19 cellular contexts compared by ENCODE assay signal in the genomic region with DNA sequence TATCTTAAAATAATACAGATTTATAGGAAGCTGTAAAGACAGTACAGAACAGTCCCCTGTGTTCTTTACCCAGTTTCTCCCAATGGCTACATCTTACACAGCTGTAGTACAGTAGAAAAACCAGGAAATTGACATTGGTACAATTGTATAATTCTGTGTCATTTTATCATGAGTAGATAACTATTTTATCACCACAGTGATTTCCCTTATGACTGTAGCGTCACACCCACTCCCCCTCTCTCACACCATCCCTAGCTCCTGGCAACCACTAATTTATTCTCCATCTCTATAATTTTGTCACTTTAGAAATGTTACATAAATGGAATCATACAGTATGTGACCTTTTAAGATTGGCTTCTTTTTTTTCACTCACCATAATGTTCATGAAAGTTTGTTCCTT. TPM values are rescaled to one million over a fixed set of nuclear protein-coding genes. Genes with fewer than 3 reads are reported as not detected.
DNase-seq lines count a peak whose midpoint lies in the region; ATAC-seq lines count a peak whose summit lies in the region.
"Had no signal": no experiment of that assay in that cellular context is flagged by ENCODE, and none has a peak within 500 bp of the region (broad histone marks: within the 10 kb centered on the region; RNA-seq: fewer than 3 reads in every experiment).

No MANE protein-coding gene starts in this region.

- no peak overlapping the region for H3K4me3 Mint-ChIP-seq in activated CD8-positive, alpha-beta memory T cell treated with anti-CD3 and anti-CD28 coated beads, Interleukin-2, amount 10 ng/mL, durations not matched to agents 7 days and 5 days
- H3K4me3 Mint-ChIP-seq in CD4-positive, CD25-positive, alpha-beta regulatory T cell: no peak overlapping the region
- no peak overlapping the region for H3K4me3 Mint-ChIP-seq in activated T-helper 17 cell treated with anti-CD3 and anti-CD28 coated beads, Interleukin-2, amount 50 U/mL, for 72 hours
- H3K4me3 Mint-ChIP-seq in stimulated activated effector memory CD8-positive, alpha-beta T cell treated with anti-CD3 and anti-CD28 coated beads, Interleukin-12 subunit alpha, Interleukin-12 subunit beta, amount 100 ng/mL, for 72 hours: no peak overlapping the region
- H3K4me3 Mint-ChIP-seq: B cell, CD14-positive monocyte had no signal

- no peaks in the 10 kb centered on the region for H3K9me3 Mint-ChIP-seq in activated CD8-positive, alpha-beta memory T cell treated with anti-CD3 and anti-CD28 coated beads, Interleukin-2, amount 10 ng/mL, durations not matched to agents 7 days and 5 days (ENCODE audit: low read depth)
- no peaks in the 10 kb centered on the region for H3K9me3 Mint-ChIP-seq in CD4-positive, CD25-positive, alpha-beta regulatory T cell
- no peaks in the 10 kb centered on the region for H3K9me3 Mint-ChIP-seq in activated T-helper 17 cell treated with anti-CD3 and anti-CD28 coated beads, Interleukin-2, amount 50 U/mL, for 72 hours
- H3K9me3 Mint-ChIP-seq in stimulated activated effector memory CD8-positive, alpha-beta T cell treated with anti-CD3 and anti-CD28 coated beads, Interleukin-12 subunit alpha, Interleukin-12 subunit beta, amount 100 ng/mL, for 72 hours: no peaks in the 10 kb centered on the region
- H3K9me3 Mint-ChIP-seq: CD14-positive monocyte had no signal

- no peak for DNase-seq in activated CD8-positive, alpha-beta memory T cell treated with anti-CD3 and anti-CD28 coated beads, Interleukin-2, amount 10 ng/mL, durations not matched to agents 7 days and 5 days
- DNase-seq in activated CD8-positive, alpha-beta memory T cell treated with anti-CD3 and anti-CD28 coated beads, Interleukin-2, amount 50 U/mL, for 4 hours: no peak
- no peak for DNase-seq in CD4-positive, CD25-positive, alpha-beta regulatory T cell
- DNase-seq in stimulated activated effector memory CD8-positive, alpha-beta T cell treated with anti-CD3 and anti-CD28 coated beads, Interleukin-12 subunit alpha, Interleukin-12 subunit beta, amount 100 ng/mL, for 72 hours (ENCODE audit: low spot score in 2 of 2): no peak
- DNase-seq in right cardiac atrium: no peak
- DNase-seq: GF-D8, MM.1S, NCI-H1092, NCI-H1436, NCI-H187 treated with DMSO at 0.1 percent for 48 hours, NCI-H2107, NCI-H446 treated with DMSO at 0.1 percent for 48 hours, NCI-H526 treated with DMSO at 0.1 percent for 48 hours, Right ventricle myocardium superior had no signal

- H3K27ac ChIP-seq in CD4-positive, CD25-positive, alpha-beta regulatory T cell (ENCODE audit: insufficient read depth, low read length, poor library complexity, severe bottlenecking): no peak overlapping the region
- H3K27ac ChIP-seq in right cardiac atrium (ENCODE audit: low read length): no peak overlapping the region

- no peak overlapping the region for H3K4me3 ChIP-seq in CD4-positive, CD25-positive, alpha-beta regulatory T cell (ENCODE audit: low read depth, low read length)
- H3K4me3 ChIP-seq in right cardiac atrium (ENCODE audit: low read length): no peak overlapping the region
- H3K4me3 ChIP-seq: K562 had no signal

- H3K36me3 Mint-ChIP-seq in activated CD8-positive, alpha-beta memory T cell treated with anti-CD3 and anti-CD28 coated beads, Interleukin-2, amount 10 ng/mL, durations not matched to agents 7 days and 5 days: peaks cover 63% of the 10 kb centered on the region
- H3K36me3 Mint-ChIP-seq in CD4-positive, CD25-positive, alpha-beta regulatory T cell: peaks cover 59% of the 10 kb centered on the region
- H3K36me3 Mint-ChIP-seq in activated T-helper 17 cell treated with anti-CD3 and anti-CD28 coated beads, Interleukin-2, amount 50 U/mL, for 72 hours (ENCODE audit: low read depth): peaks cover 100% of the 10 kb centered on the region
- H3K36me3 Mint-ChIP-seq in stimulated activated effector memory CD8-positive, alpha-beta T cell treated with anti-CD3 and anti-CD28 coated beads, Interleukin-12 subunit alpha, Interleukin-12 subunit beta, amount 100 ng/mL, for 72 hours: peaks cover 100% of the 10 kb centered on the region

- H3K36me3 ChIP-seq in CD4-positive, CD25-positive, alpha-beta regulatory T cell (ENCODE audit: control insufficient read depth, insufficient read depth, low read length): peaks cover 90% of the 10 kb centered on the region

- peak; percentile 27 for ATAC-seq in activated CD8-positive, alpha-beta memory T cell treated with anti-CD3 and anti-CD28 coated beads, Interleukin-2, amount 10 ng/mL, durations not matched to agents 7 days and 5 days
- no peak for ATAC-seq in CD4-positive, CD25-positive, alpha-beta regulatory T cell (ENCODE audit: low read depth in 2 of 2)
- ATAC-seq in activated T-helper 17 cell treated with anti-CD3 and anti-CD28 coated beads, Interleukin-2, amount 50 U/mL, for 72 hours (replicated peaks): peak; percentile 51
- peak; percentile 71 for ATAC-seq in stimulated activated effector memory CD8-positive, alpha-beta T cell treated with anti-CD3 and anti-CD28 coated beads, Interleukin-12 subunit alpha, Interleukin-12 subunit beta, amount 100 ng/mL, for 72 hours
- ATAC-seq in right cardiac atrium (no peak), GM21528 (IDR thresholded peaks at IDR 0.05; ENCODE audit: low FRiP score, unreplicated experiment) (no peak)
- ATAC-seq: K562 had no signal

- CTCF ChIA-PET in activated CD8-positive, alpha-beta memory T cell treated with anti-CD3 and anti-CD28 coated beads, Interleukin-2, amount 10 ng/mL, durations not matched to agents 7 days and 5 days (lab: Charles Lee): interaction anchor here (0.6 to 2.0 kb wide), 5 partner anchors 9 to 325 kb away, joined by 3 to 4 read pairs (median 3); partner anchors contain the start of genes DHX40 and RNFT1

- H3K27ac Mint-ChIP-seq in activated CD8-positive, alpha-beta memory T cell treated with anti-CD3 and anti-CD28 coated beads, Interleukin-2, amount 10 ng/mL, durations not matched to agents 7 days and 5 days: no peak overlapping the region
- peak overlapping the region in 2 of 3 donors; percentile 16 to 58 for H3K27ac Mint-ChIP-seq in CD4-positive, CD25-positive, alpha-beta regulatory T cell
- H3K27ac Mint-ChIP-seq in activated T-helper 17 cell treated with anti-CD3 and anti-CD28 coated beads, Interleukin-2, amount 50 U/mL, for 72 hours: peak overlapping the region; percentile 17
- no peak overlapping the region for H3K27ac Mint-ChIP-seq in stimulated activated effector memory CD8-positive, alpha-beta T cell treated with anti-CD3 and anti-CD28 coated beads, Interleukin-12 subunit alpha, Interleukin-12 subunit beta, amount 100 ng/mL, for 72 hours
- H3K27ac Mint-ChIP-seq: B cell had no signal

- H3K4me1 Mint-ChIP-seq in activated CD8-positive, alpha-beta memory T cell treated with anti-CD3 and anti-CD28 coated beads, Interleukin-2, amount 10 ng/mL, durations not matched to agents 7 days and 5 days: peaks cover 24% of the 10 kb centered on the region
- H3K4me1 Mint-ChIP-seq in CD4-positive, CD25-positive, alpha-beta regulatory T cell: peaks cover 18 to 46% (median 38%) of the 10 kb centered on the region in 4 donors
- H3K4me1 Mint-ChIP-seq in activated T-helper 17 cell treated with anti-CD3 and anti-CD28 coated beads, Interleukin-2, amount 50 U/mL, for 72 hours: peaks cover 24% of the 10 kb centered on the region
- peaks cover 27% of the 10 kb centered on the region for H3K4me1 Mint-ChIP-seq in stimulated activated effector memory CD8-positive, alpha-beta T cell treated with anti-CD3 and anti-CD28 coated beads, Interleukin-12 subunit alpha, Interleukin-12 subunit beta, amount 100 ng/mL, for 72 hours

- H3K4me1 ChIP-seq in CD4-positive, CD25-positive, alpha-beta regulatory T cell (ENCODE audit: control insufficient read depth, insufficient read depth, low read length, poor library complexity, severe bottlenecking): peaks cover 8% of the 10 kb centered on the region
- H3K4me1 ChIP-seq in right cardiac atrium (ENCODE audit: control insufficient read depth, insufficient read depth, low read length): no peaks in the 10 kb centered on the region

- intact Hi-C loops in right cardiac atrium (cut with DNase I): no loop called here

- H3K27me3 ChIP-seq in CD4-positive, CD25-positive, alpha-beta regulatory T cell (ENCODE audit: control insufficient read depth, insufficient read depth, low read length): no peaks in the 10 kb centered on the region
- H3K27me3 ChIP-seq in right cardiac atrium (ENCODE audit: control insufficient read depth, insufficient read depth): no peaks in the 10 kb centered on the region

- H3K9me3 ChIP-seq in CD4-positive, CD25-positive, alpha-beta regulatory T cell (ENCODE audit: control insufficient read depth in 2 of 2, low read length in 2 of 2): no peaks in the 10 kb centered on the region
- H3K9me3 ChIP-seq in right cardiac atrium (ENCODE audit: control insufficient read depth, low read length): no peaks in the 10 kb centered on the region

- WGBS in right cardiac atrium: 84% methylated on average over 1 of the region's 1 CpG

- H3K27me3 Mint-ChIP-seq in activated CD8-positive, alpha-beta memory T cell treated with anti-CD3 and anti-CD28 coated beads, Interleukin-2, amount 10 ng/mL, durations not matched to agents 7 days and 5 days: no peaks in the 10 kb centered on the region
- H3K27me3 Mint-ChIP-seq in CD4-positive, CD25-positive, alpha-beta regulatory T cell: no peaks in the 10 kb centered on the region
- no peaks in the 10 kb centered on the region for H3K27me3 Mint-ChIP-seq in activated T-helper 17 cell treated with anti-CD3 and anti-CD28 coated beads, Interleukin-2, amount 50 U/mL, for 72 hours
- H3K27me3 Mint-ChIP-seq: B cell had no signal

RNA-seq across cellular contexts. Expression of gene CLTC, which starts 30.9 kb away (rescaled TPM):
- total RNA-seq in activated CD8-positive, alpha-beta memory T cell treated with anti-CD3 and anti-CD28 coated beads, Interleukin-2, amount 10 ng/mL, durations not matched to agents 7 days and 5 days: 100 to 1,000 TPM; 126 to 162 TPM
- 111 TPM for total RNA-seq in CD4-positive, CD25-positive, alpha-beta regulatory T cell
- 10 to 100 TPM; 37.4 to 47.2 (median 37.9) TPM for polyA plus RNA-seq in CD4-positive, CD25-positive, alpha-beta regulatory T cell
- total RNA-seq in activated T-helper 17 cell treated with anti-CD3 and anti-CD28 coated beads, Interleukin-2, amount 50 U/mL, for 72 hours: 100 to 1,000 TPM; 162 to 200 TPM
- total RNA-seq in right cardiac atrium: 100 to 1,000 TPM; 141 to 203 (median 186) TPM
- polyA plus RNA-seq in right cardiac atrium: 108 TPM

RNA-seq across cellular contexts. Expression of gene PTRH2, which starts 56.6 kb away (rescaled TPM):
- 10 to 100 TPM; 28.2 to 37.8 TPM for total RNA-seq in activated CD8-positive, alpha-beta memory T cell treated with anti-CD3 and anti-CD28 coated beads, Interleukin-2, amount 10 ng/mL, durations not matched to agents 7 days and 5 days
- total RNA-seq in CD4-positive, CD25-positive, alpha-beta regulatory T cell: 8.4 TPM
- 10 to 100 TPM; 16.2 to 23.2 (median 21.4) TPM for polyA plus RNA-seq in CD4-positive, CD25-positive, alpha-beta regulatory T cell
- 10 to 100 TPM; 32.4 to 48.6 TPM for total RNA-seq in activated T-helper 17 cell treated with anti-CD3 and anti-CD28 coated beads, Interleukin-2, amount 50 U/mL, for 72 hours
- total RNA-seq in right cardiac atrium: 10 to 100 TPM in 3 of 4 donors, 1 to 10 TPM in 1; 8.0 to 14.8 (median 11.2) TPM
- polyA plus RNA-seq in right cardiac atrium: 18.9 TPM

RNA-seq across cellular contexts. Expression of gene VMP1, which starts 56.8 kb away (rescaled TPM):
- 100 to 1,000 TPM; 279 to 396 TPM for total RNA-seq in activated CD8-positive, alpha-beta memory T cell treated with anti-CD3 and anti-CD28 coated beads, Interleukin-2, amount 10 ng/mL, durations not matched to agents 7 days and 5 days
- total RNA-seq in CD4-positive, CD25-positive, alpha-beta regulatory T cell: 238 TPM
- polyA plus RNA-seq in CD4-positive, CD25-positive, alpha-beta regulatory T cell: 10 to 100 TPM; 50.3 to 84.2 (median 65.6) TPM
- 100 to 1,000 TPM; 309 to 488 TPM for total RNA-seq in activated T-helper 17 cell treated with anti-CD3 and anti-CD28 coated beads, Interleukin-2, amount 50 U/mL, for 72 hours
- 100 to 1,000 TPM in 1 of 4 donors, 10 to 100 TPM in 3; 62.7 to 106 (median 70.4) TPM for total RNA-seq in right cardiac atrium
- polyA plus RNA-seq in right cardiac atrium: 60.7 TPM

Comparison
In these comparisons a context has a peak if more than half of its experiments do, and no peak if none do; other contexts are left out.
1. ATAC-seq: peak in activated CD8-positive, alpha-beta memory T cell treated with anti-CD3 and anti-CD28 coated beads, Interleukin-2, amount 10 ng/mL, durations not matched to agents 7 days and 5 days (single experiment), activated T-helper 17 cell treated with anti-CD3 and anti-CD28 coated beads, Interleukin-2, amount 50 U/mL, for 72 hours (single experiment) and stimulated activated effector memory CD8-positive, alpha-beta T cell treated with anti-CD3 and anti-CD28 coated beads, Interleukin-12 subunit alpha, Interleukin-12 subunit beta, amount 100 ng/mL, for 72 hours (single experiment); none in CD4-positive, CD25-positive, alpha-beta regulatory T cell (0 of 2), right cardiac atrium (0 of 2) and GM21528 (single experiment).
2. H3K27ac Mint-ChIP-seq: peak in CD4-positive, CD25-positive, alpha-beta regulatory T cell (2 of 3) and activated T-helper 17 cell treated with anti-CD3 and anti-CD28 coated beads, Interleukin-2, amount 50 U/mL, for 72 hours (single experiment); none in activated CD8-positive, alpha-beta memory T cell treated with anti-CD3 and anti-CD28 coated beads, Interleukin-2, amount 10 ng/mL, durations not matched to agents 7 days and 5 days (single experiment) and stimulated activated effector memory CD8-positive, alpha-beta T cell treated with anti-CD3 and anti-CD28 coated beads, Interleukin-12 subunit alpha, Interleukin-12 subunit beta, amount 100 ng/mL, for 72 hours (single experiment).